Comparison of ENCODE assay signal across 8 cellular contexts in the genomic region with DNA sequence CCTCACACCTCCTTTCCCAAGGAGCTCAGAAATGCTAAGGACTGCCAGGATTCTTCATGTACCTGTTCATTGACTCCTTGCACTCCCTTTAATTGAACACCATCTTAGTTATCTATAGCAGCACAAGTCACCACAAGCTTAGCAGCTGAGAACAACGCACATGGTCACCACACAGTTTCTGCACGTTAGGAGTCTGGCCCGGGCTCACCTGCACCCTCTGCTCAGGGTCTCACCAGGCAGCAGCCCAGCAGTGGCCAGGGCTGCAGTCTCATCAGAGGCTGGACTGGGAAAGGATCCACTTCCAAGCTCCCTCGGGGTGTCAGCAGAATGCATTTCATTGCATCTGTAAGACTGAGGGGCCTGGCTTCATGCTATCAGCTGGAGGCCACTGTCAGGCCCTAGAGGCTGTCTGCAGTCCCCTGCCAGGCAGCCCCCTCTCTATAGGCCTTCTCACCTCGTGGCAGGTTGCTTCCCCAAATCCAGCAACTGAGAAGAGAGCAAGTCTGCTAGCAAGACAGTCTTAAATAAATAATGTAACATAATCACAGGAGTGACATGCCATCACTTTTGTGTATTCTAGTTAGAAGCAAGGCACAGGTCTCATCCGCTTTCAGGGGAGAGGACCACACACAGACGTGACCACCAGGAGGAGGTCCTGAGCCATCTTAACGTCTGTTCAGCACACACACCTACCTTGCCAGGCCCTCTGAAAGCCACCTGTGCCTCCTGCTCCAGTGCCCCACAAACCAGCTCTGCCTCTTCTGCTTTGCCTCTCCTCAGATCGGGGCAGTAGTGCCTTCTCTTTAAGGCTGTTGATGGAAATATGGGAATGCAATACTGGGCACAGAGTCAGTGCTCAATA.
DNase-seq lines count a peak whose midpoint lies in the region; ATAC-seq, FAIRE-seq and TF ChIP-seq lines count a peak whose summit lies in the region.
"Had no signal": no experiment of that assay in that cellular context is flagged by ENCODE, and none has a peak within 500 bp of the region (broad histone marks: within the 10 kb centered on the region; RNA-seq: fewer than 3 reads in every experiment).

No MANE protein-coding gene starts in this region.

- no peak overlapping the region for H3K27ac ChIP-seq in HepG2 (ENCODE audit: extremely low read length, insufficient read depth, low read length)
- no peak overlapping the region for H3K27ac ChIP-seq in gastrocnemius medialis
- no peak overlapping the region for H3K27ac ChIP-seq in PC-9

- H3K4me3 ChIP-seq in HepG2 (replicated peaks in 1 of 3; ENCODE audit: insufficient read depth in 1 of 3, low read depth in 2 of 3, low read length in 3 of 3) (no peak overlapping the region), gastrocnemius medialis (no peak overlapping the region), PC-9 (no peak overlapping the region)

- H3K9ac ChIP-seq in HepG2 (ENCODE audit: insufficient read depth, low read depth, low read length), result no peak overlapping the region

- no peak for TF ChIP-seq POLR2A in HepG2 (IDR thresholded peaks at IDR 0.05; ENCODE audit: insufficient read depth in 1 of 2, low read depth in 2 of 2, low read length in 2 of 2)
- no peak for TF ChIP-seq POLR2A in gastrocnemius medialis (IDR thresholded peaks at IDR 0.05)

- peaks cover 3 to 9% of the 10 kb centered on the region in 2 experiments; a peak in 2 of 5 replicates for H3K27me3 ChIP-seq in HepG2 (ENCODE audit: control insufficient read depth in 1 of 2, insufficient read depth in 2 of 2, low read length in 2 of 2)
- H3K27me3 ChIP-seq in gastrocnemius medialis, result peaks cover 0 to 6% (median 4%) of the 10 kb centered on the region in 3 donors
- H3K27me3 ChIP-seq in PC-9 (ENCODE audit: insufficient read depth, low read depth), result no peaks in the 10 kb centered on the region

- CTCF ChIA-PET in HepG2 (lab: Yijun Ruan, JAX; ENCODE audit: low intra/inter-chr PET ratio, low total read pairs), result interaction anchor here (1.4 kb wide), 1 partner anchor 134 kb away, joined by 7 read pairs; no protein-coding TSS in a partner anchor
- CTCF ChIA-PET in PC-9 (lab: Charles Lee), result no interaction called here

- H3K79me2 ChIP-seq in HepG2 (ENCODE audit: insufficient read depth, low read length), result no peaks in the 10 kb centered on the region
- H3K79me2 ChIP-seq in PC-9 (ENCODE audit: low read depth), result no peaks in the 10 kb centered on the region

- DNase-seq in NCI-H345 treated with DMSO at 0.1 percent for 48 hours (lab: John Stamatoyannopoulos, UW; ENCODE audit: unreplicated experiment), result peak; percentile 17
- peak; percentile 36 for DNase-seq in HepG2 (ENCODE audit: low spot score)
- no peak for DNase-seq in gastrocnemius medialis
- DNase-seq in NCI-H446 treated with DMSO at 0.1 percent for 48 hours (lab: John Stamatoyannopoulos, UW), result no peak
- no peak for DNase-seq in PC-9
- DNase-seq: NCI-H226 had no signal

- intact Hi-C loops in HepG2 (cut with micrococcal nuclease; ENCODE audit: unreplicated experiment), result loop anchor here (1.0 to 5.0 kb wide), 2 partner anchors 134 to 847 kb away; no protein-coding TSS in a partner anchor
- intact Hi-C loops in gastrocnemius medialis (cut with DNase I; ENCODE audit: low total_unique reads), result no loop called here
- intact Hi-C loops in PC-9 (cut with micrococcal nuclease; ENCODE audit: unreplicated experiment), result loop anchor here (5.0 to 10.0 kb wide), 4 partner anchors 289 to 892 kb away; no protein-coding TSS in a partner anchor

- no peaks in the 10 kb centered on the region for H3K4me1 ChIP-seq in HepG2 (ENCODE audit: insufficient read depth, low read length)
- H3K4me1 ChIP-seq in gastrocnemius medialis, result no peaks in the 10 kb centered on the region
- no peaks in the 10 kb centered on the region for H3K4me1 ChIP-seq in PC-9 (replicated peaks; ENCODE audit: insufficient read depth)

- H2AFZ ChIP-seq in HepG2 (ENCODE audit: low read length), result no peak overlapping the region
- H2AFZ ChIP-seq in PC-9, result no peak overlapping the region

- 11% methylated on average over 9 of the region's 9 CpGs for WGBS in HepG2 (ENCODE audit: low lambda C conversion rate)

- H3K36me3 ChIP-seq in HepG2 (replicated peaks in 1 of 2; ENCODE audit: control insufficient read depth in 1 of 2, insufficient read depth in 2 of 2, low read length in 2 of 2), result no peaks in the 10 kb centered on the region
- H3K36me3 ChIP-seq in gastrocnemius medialis, result no peaks in the 10 kb centered on the region
- H3K36me3 ChIP-seq in PC-9 (ENCODE audit: low read depth), result no peaks in the 10 kb centered on the region

- no peaks in the 10 kb centered on the region for H3F3A ChIP-seq in PC-9 (ENCODE audit: insufficient read depth, low read depth)

- H4K20me1 ChIP-seq in HepG2 (ENCODE audit: insufficient read depth, low read length) (no peaks in the 10 kb centered on the region), PC-9 (ENCODE audit: insufficient read depth) (no peaks in the 10 kb centered on the region)

- H3K9me2 ChIP-seq in PC-9 (ENCODE audit: insufficient read depth), result no peaks in the 10 kb centered on the region

- no peak for TF ChIP-seq EP300 in HepG2 (IDR thresholded peaks at IDR 0.05; ENCODE audit: low read depth in 2 of 2, low read length in 2 of 2)
- TF ChIP-seq EP300 in HepG2 (CRISPR knock-in tag; IDR thresholded peaks at IDR 0.05; ENCODE audit: borderline replicate concordance), result no peak

- BruUV-seq in HepG2 (replicated peaks; lab: Mats Ljungman, UMichigan) (no TSS peak), PC-9 (replicated peaks; lab: Mats Ljungman, UMichigan) (no TSS peak)

- H3K4me2 ChIP-seq in HepG2 (ENCODE audit: low read depth, low read length), result no peak overlapping the region
- H3K4me2 ChIP-seq in PC-9, result no peak overlapping the region

- no peaks in the 10 kb centered on the region for H3K9me3 ChIP-seq in HepG2 (ENCODE audit: low read length)
- H3K9me3 ChIP-seq in gastrocnemius medialis, result no peaks in the 10 kb centered on the region
- no peaks in the 10 kb centered on the region for H3K9me3 ChIP-seq in PC-9 (ENCODE audit: insufficient read depth, low read depth)

- POLR2A ChIA-PET in HepG2 (lab: Yijun Ruan, JAX), result no interaction called here
- POLR2A ChIA-PET in PC-9 (lab: Charles Lee; ENCODE audit: unreplicated experiment), result interaction anchor here (0.6 kb wide), 1 partner anchor 147 kb away, joined by 3 read pairs; no protein-coding TSS in a partner anchor

- TF ChIP-seq RAD21 in HepG2 (CRISPR knock-in tag; IDR thresholded peaks at IDR 0.05), result peak; percentile 24; the same call in 1 of the 2 replicates

- in situ Hi-C loops in HepG2 (cut with HindIII; ENCODE audit: extremely low pct_ligation_motif_present, low pct_unique_long_range_greater_than_20kb) (no loop called here), gastrocnemius medialis (cut with MboI; ENCODE audit: low sequenced_read_pairs in 4 of 4) (no loop called here)

- TF ChIP-seq CTCF in GM12873 (IDR thresholded peaks at IDR 0.05; ENCODE audit: insufficient read depth, low read depth, low read length, missing control alignments), result peak; percentile 73
- peak; percentile 60 for TF ChIP-seq CTCF in HepG2 (CRISPR knock-in tag; IDR thresholded peaks at IDR 0.05)
- no peak for TF ChIP-seq CTCF in gastrocnemius medialis (IDR thresholded peaks at IDR 0.05 in 4 of 5, conservative IDR thresholded peaks at IDR 0.05 in 1 of 5)
- no peak for TF ChIP-seq CTCF in PC-9 (conservative IDR thresholded peaks at IDR 0.05)

- ATAC-seq in GM19372 (IDR thresholded peaks at IDR 0.05; ENCODE audit: low read depth, unreplicated experiment), result peak; percentile 57
- peak; percentile 55 for ATAC-seq in HepG2
- ATAC-seq in gastrocnemius medialis, result no peak

- peak; percentile 12 for FAIRE-seq in HepG2 (lab: Jason Lieb, UNC)

TF ChIP-seq in HepG2, 621 proteins besides CTCF, POLR2A, EP300 and RAD21:
- TF ChIP-seq ZNF776 (CRISPR knock-in tag; IDR thresholded peaks at IDR 0.05) (no peak), STAG1 (CRISPR knock-in tag; IDR thresholded peaks at IDR 0.05) (peak; percentile 65), FOXC1 (CRISPR knock-in tag; IDR thresholded peaks at IDR 0.05; ENCODE audit: borderline replicate concordance) (no peak), XRCC5 (optimal IDR thresholded peaks at IDR 0.05; ENCODE audit: low read length) (no peak), YEATS2 (CRISPR knock-in tag; IDR thresholded peaks at IDR 0.05; ENCODE audit: borderline replicate concordance) (no peak), SP4 (CRISPR knock-in tag; IDR thresholded peaks at IDR 0.05) (no peak), THAP8 (CRISPR knock-in tag; IDR thresholded peaks at IDR 0.05; ENCODE audit: borderline replicate concordance) (no peak), SMC3 (IDR thresholded peaks at IDR 0.05; ENCODE audit: low read length) (peak; percentile 56; the same call in 1 of the 2 replicates), PLRG1 (conservative IDR thresholded peaks at IDR 0.05) (no peak), ELF1 (CRISPR knock-in tag; IDR thresholded peaks at IDR 0.05) (no peak)
- TF ChIP-seq, protein P1, sequence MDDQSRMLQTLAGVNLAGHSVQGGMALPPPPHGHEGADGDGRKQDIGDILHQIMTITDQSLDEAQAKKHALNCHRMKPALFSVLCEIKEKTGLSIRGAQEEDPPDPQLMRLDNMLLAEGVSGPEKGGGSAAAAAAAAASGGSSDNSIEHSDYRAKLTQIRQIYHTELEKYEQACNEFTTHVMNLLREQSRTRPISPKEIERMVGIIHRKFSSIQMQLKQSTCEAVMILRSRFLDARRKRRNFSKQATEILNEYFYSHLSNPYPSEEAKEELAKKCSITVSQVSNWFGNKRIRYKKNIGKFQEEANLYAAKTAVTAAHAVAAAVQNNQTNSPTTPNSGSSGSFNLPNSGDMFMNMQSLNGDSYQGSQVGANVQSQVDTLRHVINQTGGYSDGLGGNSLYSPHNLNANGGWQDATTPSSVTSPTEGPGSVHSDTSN (CRISPR knock-in tag; IDR thresholded peaks at IDR 0.05; ENCODE audit: borderline replicate concordance), result no peak

Comparison
In these comparisons a context has a peak if more than half of its experiments do, and no peak if none do; other contexts are left out.
1. CTCF ChIP-seq: peak in GM12873 (single experiment) and HepG2 (single experiment); none in gastrocnemius medialis (0 of 5) and PC-9 (single experiment).
2. ATAC-seq: peak in GM19372 (single experiment) and HepG2 (single experiment); none in gastrocnemius medialis (0 of 2).
3. DNase-seq: peak in NCI-H345 treated with DMSO at 0.1 percent for 48 hours (single experiment) and HepG2 (single experiment); none in gastrocnemius medialis (0 of 2), NCI-H446 treated with DMSO at 0.1 percent for 48 hours (single experiment) and PC-9 (0 of 2).